35 cellular contexts compared by ENCODE assay signal in genomic region chr3:106795553-106795952, GRCh38.
"Had no signal": no experiment of that assay in that cellular context is flagged by ENCODE, and none has a peak within 500 bp of the region (broad histone marks: within the 10 kb centered on the region; RNA-seq: fewer than 3 reads in every experiment).

No MANE protein-coding gene starts in this region.

- DNase-seq: Karpas-422, Kasumi-1, MG63, MM.1S, MV-4-11, NCI-H1048, NCI-H1092, NCI-H1092 treated with DMSO at 0.1 percent for 48 hours, NCI-H1105, NCI-H1105 treated with DMSO at 0.1 percent for 48 hours, NCI-H1417, NCI-H1417 treated with DMSO at 0.1 percent for 48 hours, NCI-H1436, NCI-H1436 treated with DMSO at 0.1 percent for 48 hours, NCI-H146, NCI-H1694, NCI-H1694 treated with DMSO at 0.1 percent for 48 hours, NCI-H187, NCI-H187 treated with DMSO at 0.1 percent for 48 hours, NCI-H1930, NCI-H2029, NCI-H2029 treated with DMSO at 0.1 percent for 48 hours, NCI-H2081, NCI-H2081 treated with DMSO at 0.1 percent for 48 hours, NCI-H2107, NCI-H2171, NCI-H2227 treated with DMSO at 0.1 percent for 48 hours, NCI-H226, NCI-H345, NCI-H446, NCI-H446 treated with DMSO at 0.1 percent for 48 hours, NCI-H510A, NCI-H510A treated with DMSO at 0.1 percent for 48 hours, NCI-H524, NCI-H524 treated with DMSO at 0.1 percent for 48 hours had no signal

- H3K4me3 ChIP-seq: MG63 had no signal

- H3K36me3 ChIP-seq: MG63 had no signal

- H3K27me3 ChIP-seq: MG63 had no signal
